ENCODE assay signal across 23 cellular contexts in the genomic region with DNA sequence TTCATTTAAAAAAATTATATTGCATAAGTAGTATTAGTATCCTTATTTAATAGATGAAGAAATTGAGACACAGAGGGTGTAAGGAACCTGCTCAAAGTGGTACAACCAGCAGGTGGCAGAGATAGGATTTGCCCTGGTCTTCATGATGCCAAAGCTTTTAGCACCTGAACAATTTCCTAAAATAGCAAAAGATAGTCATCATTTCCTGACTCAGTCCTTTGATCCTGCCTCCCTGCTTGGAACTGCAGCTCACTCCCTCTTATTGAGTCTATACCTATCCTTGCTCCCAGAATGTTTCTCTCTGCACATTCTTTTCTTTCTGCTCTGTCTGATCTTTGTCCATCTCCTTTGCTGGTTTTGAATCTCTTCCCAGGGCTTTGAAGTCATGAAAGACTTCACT.
"Had no signal": no experiment of that assay in that cellular context is flagged by ENCODE, and none has a peak within 500 bp of the region (broad histone marks: within the 10 kb centered on the region; RNA-seq: fewer than 3 reads in every experiment).

No MANE protein-coding gene starts in this region.

- DNase-seq: activated CD4-positive, alpha-beta T cell treated with anti-CD3 and anti-CD28 coated beads for 36 hours; activated CD4-positive, CD25-positive, alpha-beta regulatory T cell; activated CD8-positive, alpha-beta memory T cell treated with anti-CD3 and anti-CD28 coated beads, Interleukin-2, amount 50 U/mL, for 4 hours; activated CD8-positive, alpha-beta T cell treated with anti-CD3 and anti-CD28 coated beads for 36 hours; activated gamma-delta T cell treated with Interleukin-2 at 50 U/mL for 16 hours; activated naive CD4-positive, alpha-beta T cell treated with anti-CD3 and anti-CD28 coated beads, Interleukin-2, amount 10 ng/mL, durations not matched to agents 7 days and 5 days; activated naive CD8-positive, alpha-beta T cell treated with anti-CD3 and anti-CD28 coated beads for 36 hours; activated T-cell treated with anti-CD3 and anti-CD28 coated beads, Interleukin-2, amount 50 U/mL, for 72 hours; anterior cingulate cortex; central memory CD4-positive, alpha-beta T cell; Karpas-422; NCI-H1048; NCI-H146; NCI-H187 treated with DMSO at 0.1 percent for 48 hours; NCI-H2081 treated with DMSO at 0.1 percent for 48 hours; NCI-H2171; NCI-H2227 treated with DMSO at 0.1 percent for 48 hours; NCI-H446 treated with DMSO at 0.1 percent for 48 hours; Peyer's patch; Right ventricle myocardium superior; T-cell; T-helper 2 cell; T1000 had no signal

- ATAC-seq: activated CD4-positive, alpha-beta T cell treated with anti-CD3 and anti-CD28 coated beads for 36 hours; activated CD8-positive, alpha-beta T cell treated with anti-CD3 and anti-CD28 coated beads for 36 hours; activated T-cell treated with anti-CD3 and anti-CD28 coated beads, Interleukin-2, amount 50 U/mL, for 72 hours; T-cell had no signal
